In the genomic region with DNA sequence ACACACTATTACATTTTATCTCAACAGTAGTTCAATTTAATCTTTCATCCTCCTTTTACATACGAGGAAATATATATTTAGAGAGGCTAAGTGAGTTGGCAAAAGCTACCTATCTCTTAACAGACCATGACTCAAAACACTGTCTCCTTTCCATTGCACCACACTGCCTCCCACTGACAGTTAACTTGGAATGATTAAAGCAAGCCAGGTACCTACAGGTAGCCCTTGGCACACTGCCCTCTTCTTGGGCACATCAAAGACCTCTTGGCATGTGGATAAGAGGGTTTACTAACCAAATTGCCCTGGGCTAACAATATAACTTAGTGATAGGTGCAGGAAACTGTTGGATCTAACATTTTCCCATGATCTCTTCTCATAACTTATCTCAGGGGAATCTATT, we compare ENCODE assay signal across 8 cellular contexts. TPM values are rescaled to one million over a fixed set of nuclear protein-coding genes. Genes with fewer than 3 reads are reported as not detected.
A peak's percentile ranks its signal among the peaks of the same experiment; 100 is the strongest.
DNase-seq lines count a peak whose midpoint lies in the region; ATAC-seq, FAIRE-seq and TF ChIP-seq lines count a peak whose summit lies in the region.

No MANE protein-coding gene starts in this region.

- no peaks in the 10 kb centered on the region for H3K9me3 ChIP-seq in BE2C
- no peaks in the 10 kb centered on the region for H3K9me3 ChIP-seq in WERI-Rb-1 (ENCODE audit: severe bottlenecking)

- H3K36me3 ChIP-seq in BE2C (no peaks in the 10 kb centered on the region), WERI-Rb-1 (peaks cover 7% of the 10 kb centered on the region), kidney epithelial cell (ENCODE audit: control insufficient read depth, insufficient read depth, low read length) (no peaks in the 10 kb centered on the region)

- no peak overlapping the region for H3K27ac ChIP-seq in WERI-Rb-1

- ATAC-seq in HG02973 (IDR thresholded peaks at IDR 0.05; ENCODE audit: unreplicated experiment), result no peak

- H3K4me1 ChIP-seq in BE2C, result peaks cover 5% of the 10 kb centered on the region; the same call in 1 of the 2 replicates

- TF ChIP-seq CTCF in BE2C (IDR thresholded peaks at IDR 0.05; ENCODE audit: low read depth, low read length), result peak; percentile 16; the same call in 1 of the 2 replicates
- peak; percentile 34 for TF ChIP-seq CTCF in WERI-Rb-1 (IDR thresholded peaks at IDR 0.05; ENCODE audit: low read depth, low read length)
- peak; percentile 12 for TF ChIP-seq CTCF in kidney epithelial cell (IDR thresholded peaks at IDR 0.05; ENCODE audit: insufficient read depth, low read length, poor library complexity, severe bottlenecking)

- DNase-seq in BE2C (no peak), GM18507 (ENCODE audit: extremely low spot score, insufficient read length, low read depth) (no peak), WERI-Rb-1 (peak; percentile 24), kidney epithelial cell (ENCODE audit: low read depth) (no peak), CD1c-positive myeloid dendritic cell (ENCODE audit: extremely low spot score) (no peak), islet precursor cell (no peak), iPS-NIHi11 (ENCODE audit: low spot score) (no peak)

- H3K4me3 ChIP-seq in BE2C (ENCODE audit: low read depth, low read length) (peak overlapping the region; percentile 92; the same call in 1 of the 2 replicates), WERI-Rb-1 (ENCODE audit: low read depth, low read length) (no peak overlapping the region), kidney epithelial cell (ENCODE audit: low read depth, low read length) (no peak overlapping the region)

- peak; percentile 26 for FAIRE-seq in GM18507 (lab: Jason Lieb, UNC)

- H3K27me3 ChIP-seq in BE2C (no peaks in the 10 kb centered on the region), WERI-Rb-1 (ENCODE audit: insufficient read depth, low read depth, severe bottlenecking) (no peaks in the 10 kb centered on the region), kidney epithelial cell (ENCODE audit: control insufficient read depth, insufficient read depth, low read length) (no peaks in the 10 kb centered on the region)

RNA-seq across cellular contexts. Expression of a gene that starts 1.9 kb away (rescaled TPM):
- polyA plus RNA-seq in BE2C (2012; ENCODE audit: insufficient read depth, insufficient read length, low read depth), result 8.8 TPM
- 8.5 and 9.9 TPM in 2 replicates for total RNA-seq in kidney epithelial cell

RNA-seq across cellular contexts. Expression of a gene that starts 4.7 kb away (rescaled TPM):
- 15.0 TPM for polyA plus RNA-seq in BE2C (2012; ENCODE audit: insufficient read depth, insufficient read length, low read depth)
- 15.7 and 17.3 TPM in 2 replicates for total RNA-seq in kidney epithelial cell

RNA-seq across cellular contexts. Expression of a gene that starts 49.5 kb away (rescaled TPM):
- 1.3 TPM for polyA plus RNA-seq in BE2C (2012; ENCODE audit: insufficient read depth, insufficient read length, low read depth)
- total RNA-seq in kidney epithelial cell, result 0.62 and 0.71 TPM in 2 replicates
